1 cellular context compared by ENCODE assay signal in the genomic region with DNA sequence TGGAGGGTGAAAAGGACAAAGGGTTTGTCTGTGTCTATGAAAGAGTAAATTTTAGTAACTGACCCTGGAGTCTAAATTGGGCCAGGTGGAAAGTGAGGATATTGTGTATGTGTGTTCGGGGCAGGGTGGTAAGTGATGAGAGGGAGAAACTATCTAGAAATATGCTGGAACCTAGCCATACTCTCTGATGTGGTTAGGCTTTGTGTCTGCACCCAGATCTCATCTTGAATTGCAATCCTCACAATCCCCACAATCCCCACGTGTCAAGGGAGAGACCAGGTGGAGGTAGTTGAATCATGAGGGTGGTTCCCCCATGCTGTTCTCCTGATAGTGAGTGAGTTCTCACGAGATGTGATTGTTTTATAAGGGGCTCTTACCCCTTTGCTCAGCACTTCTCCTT.
TF ChIP-seq lines count a peak whose summit lies in the region.

No MANE protein-coding gene starts in this region.

TF ChIP-seq in SK-N-SH, 30 proteins besides CTCF, POLR2A, EP300 and RAD21 (continued from another document):
- TF ChIP-seq, protein P1, sequence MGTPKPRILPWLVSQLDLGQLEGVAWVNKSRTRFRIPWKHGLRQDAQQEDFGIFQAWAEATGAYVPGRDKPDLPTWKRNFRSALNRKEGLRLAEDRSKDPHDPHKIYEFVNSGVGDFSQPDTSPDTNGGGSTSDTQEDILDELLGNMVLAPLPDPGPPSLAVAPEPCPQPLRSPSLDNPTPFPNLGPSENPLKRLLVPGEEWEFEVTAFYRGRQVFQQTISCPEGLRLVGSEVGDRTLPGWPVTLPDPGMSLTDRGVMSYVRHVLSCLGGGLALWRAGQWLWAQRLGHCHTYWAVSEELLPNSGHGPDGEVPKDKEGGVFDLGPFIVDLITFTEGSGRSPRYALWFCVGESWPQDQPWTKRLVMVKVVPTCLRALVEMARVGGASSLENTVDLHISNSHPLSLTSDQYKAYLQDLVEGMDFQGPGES (IDR thresholded peaks at IDR 0.05; ENCODE audit: low read depth, low read length): no peak
- TF ChIP-seq YY1 (IDR thresholded peaks at IDR 0.05; ENCODE audit: low read depth): no peak
TF ChIP-seq in SK-N-SH: peak in this region for 0.
